Comparison of ENCODE assay signal across 1 cellular context in genomic region chr17:74430706-74431567, GRCh38.
A peak's percentile ranks its signal among the peaks of the same experiment; 100 is the strongest.
TF ChIP-seq lines count a peak whose summit lies in the region.

No MANE protein-coding gene starts in this region.

TF ChIP-seq in HepG2, 621 proteins besides CTCF, POLR2A, EP300 and RAD21 (continued from another document and continues in another):
- TF ChIP-seq ZNF18 (CRISPR knock-in tag; IDR thresholded peaks at IDR 0.05; ENCODE audit: insufficient replicate concordance): peak; percentile 59
- no peak for TF ChIP-seq ATF1 (CRISPR knock-in tag; IDR thresholded peaks at IDR 0.05)
- no peak for TF ChIP-seq ZBTB44 (CRISPR knock-in tag; IDR thresholded peaks at IDR 0.05)
- TF ChIP-seq TCF12 (IDR thresholded peaks at IDR 0.05): no peak
- TF ChIP-seq TCF12 (CRISPR knock-in tag; IDR thresholded peaks at IDR 0.05): peak; percentile 93; the same call in 1 of the 2 replicates
- TF ChIP-seq HOXA7 (CRISPR knock-in tag; IDR thresholded peaks at IDR 0.05): no peak
- 0 out of 2 replicates have a peak, but pooled peaks have one; percentile 80 for TF ChIP-seq PLSCR1 (CRISPR knock-in tag; IDR thresholded peaks at IDR 0.05; ENCODE audit: borderline replicate concordance)
- peak; percentile 96 for TF ChIP-seq ZNF281 (CRISPR knock-in tag; IDR thresholded peaks at IDR 0.05; ENCODE audit: borderline replicate concordance)
- peak; percentile 42 for TF ChIP-seq MAX (IDR thresholded peaks at IDR 0.05)
- peak; percentile 84; the same call in 1 of the 2 replicates for TF ChIP-seq ZNF350 (CRISPR knock-in tag; IDR thresholded peaks at IDR 0.05; ENCODE audit: borderline replicate concordance, low read depth)
- 0 out of 2 replicates have a peak, but pooled peaks have one; percentile 26 for TF ChIP-seq ZNF879 (CRISPR knock-in tag; IDR thresholded peaks at IDR 0.05)
- TF ChIP-seq ZNF75D (CRISPR knock-in tag; IDR thresholded peaks at IDR 0.05; ENCODE audit: borderline replicate concordance): no peak
- TF ChIP-seq ZBTB43 (CRISPR knock-in tag; conservative IDR thresholded peaks at IDR 0.05): peak; percentile 88
- peak; percentile 82 for TF ChIP-seq SALL1 (CRISPR knock-in tag; IDR thresholded peaks at IDR 0.05)
- no peak for TF ChIP-seq JDP2 (CRISPR knock-in tag; IDR thresholded peaks at IDR 0.05; ENCODE audit: borderline replicate concordance)
- peak; percentile 79; the same call in 1 of the 2 replicates for TF ChIP-seq KIAA2018 (CRISPR knock-in tag; IDR thresholded peaks at IDR 0.05; ENCODE audit: borderline replicate concordance)
- TF ChIP-seq DR1 (CRISPR knock-in tag; IDR thresholded peaks at IDR 0.05): peak; percentile 40
- no peak; the same call in 1 of the 2 replicates for TF ChIP-seq ELF3 (CRISPR knock-in tag; IDR thresholded peaks at IDR 0.05)
- TF ChIP-seq STAG1 (CRISPR knock-in tag; IDR thresholded peaks at IDR 0.05): peak; percentile 12; the same call in 1 of the 2 replicates
- peak; percentile 0; the same call in 1 of the 2 replicates for TF ChIP-seq SMC3 (IDR thresholded peaks at IDR 0.05; ENCODE audit: low read length)
- peak; percentile 94 for TF ChIP-seq ZBTB10 (CRISPR knock-in tag; IDR thresholded peaks at IDR 0.05; ENCODE audit: borderline replicate concordance)
- no peak; the same call in 1 of the 2 replicates for TF ChIP-seq ZNF770 (CRISPR knock-in tag; IDR thresholded peaks at IDR 0.05)
- TF ChIP-seq ZBTB46 (CRISPR knock-in tag; IDR thresholded peaks at IDR 0.05; ENCODE audit: borderline replicate concordance): no peak; the same call in 1 of the 2 replicates
- no peak for TF ChIP-seq KDM6A (CRISPR knock-in tag; IDR thresholded peaks at IDR 0.05; ENCODE audit: low read depth)
- TF ChIP-seq ZNF543 (CRISPR knock-in tag; IDR thresholded peaks at IDR 0.05): peak; percentile 19; the same call in 1 of the 2 replicates
- no peak for TF ChIP-seq HMGA1 (CRISPR knock-in tag; conservative IDR thresholded peaks at IDR 0.05)
- TF ChIP-seq ZNF703 (CRISPR knock-in tag; IDR thresholded peaks at IDR 0.05; ENCODE audit: borderline replicate concordance): peak; percentile 74; the same call in 1 of the 2 replicates
